Comparison of ENCODE assay signal across 22 cellular contexts in the genomic region with DNA sequence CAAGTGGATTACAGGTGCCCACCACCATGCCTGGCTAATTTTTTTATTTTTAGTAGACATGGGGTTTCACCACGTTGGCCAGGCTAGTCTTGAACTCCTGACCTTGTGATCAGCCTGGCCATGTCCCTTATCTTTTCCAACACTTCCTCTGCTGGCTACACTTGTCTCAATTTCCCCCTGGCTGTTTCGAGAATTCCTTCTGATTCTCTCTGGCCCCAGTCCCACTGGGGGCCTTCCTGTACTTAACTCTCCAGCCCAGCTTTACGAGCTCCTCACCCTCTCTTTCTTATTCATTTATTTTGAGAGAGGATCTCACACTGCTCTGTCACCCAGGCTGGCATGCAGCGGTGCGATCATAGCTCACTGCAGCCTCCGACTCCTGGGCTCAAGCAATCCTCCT.
"Had no signal": no experiment of that assay in that cellular context is flagged by ENCODE, and none has a peak within 500 bp of the region (broad histone marks: within the 10 kb centered on the region; RNA-seq: fewer than 3 reads in every experiment).

No MANE protein-coding gene starts in this region.

- H3K4me3 Mint-ChIP-seq: activated CD4-positive, alpha-beta T cell treated with anti-CD3 and anti-CD28 coated beads for 36 hours; activated CD8-positive, alpha-beta T cell treated with anti-CD3 and anti-CD28 coated beads for 36 hours; activated naive CD8-positive, alpha-beta T cell treated with anti-CD3 and anti-CD28 coated beads, Interleukin-2, amount 10 ng/mL, durations not matched to agents 7 days and 5 days; activated T-cell treated with anti-CD3 and anti-CD28 coated beads, Interleukin-2, amount 50 U/mL, for 72 hours; T-cell had no signal

- FAIRE-seq: RCC 7860 had no signal

- DNase-seq: activated CD4-positive, alpha-beta T cell treated with anti-CD3 and anti-CD28 coated beads for 36 hours; activated CD8-positive, alpha-beta memory T cell treated with anti-CD3 and anti-CD28 coated beads, Interleukin-2, amount 50 U/mL, for 4 hours; activated CD8-positive, alpha-beta T cell treated with anti-CD3 and anti-CD28 coated beads for 36 hours; activated naive CD4-positive, alpha-beta T cell treated with anti-CD3 and anti-CD28 coated beads, Interleukin-2, amount 50 U/mL, for 16 hours; activated naive CD8-positive, alpha-beta T cell treated with anti-CD3 and anti-CD28 coated beads, Interleukin-2, amount 10 ng/mL, durations not matched to agents 7 days and 5 days; activated T-cell treated with anti-CD3 and anti-CD28 coated beads, Interleukin-2, amount 50 U/mL, for 72 hours; anterior cingulate cortex; caudate nucleus; KG1; NCI-H1048; NCI-H187 treated with DMSO at 0.1 percent for 48 hours; NCI-H2081 treated with DMSO at 0.1 percent for 48 hours; NCI-H446; NCI-H524; SHP77 treated with DMSO at 0.1 percent for 48 hours; T-cell; T-helper 2 cell had no signal

- H3K9me3 Mint-ChIP-seq: activated CD8-positive, alpha-beta T cell treated with anti-CD3 and anti-CD28 coated beads for 36 hours; activated naive CD8-positive, alpha-beta T cell treated with anti-CD3 and anti-CD28 coated beads, Interleukin-2, amount 10 ng/mL, durations not matched to agents 7 days and 5 days; activated T-cell treated with anti-CD3 and anti-CD28 coated beads, Interleukin-2, amount 50 U/mL, for 72 hours; activated T-helper 2 cell treated with anti-CD3 and anti-CD28 coated beads, Interferon-gamma antibody, Interleukin-2, Interleukin-4, amounts not matched to agents 10 μg/mL and 5 μg/mL and 100 μg/mL, durations not matched to agents 14 hours and 24 hours and 36 hours; T-cell had no signal

- H3K27me3 Mint-ChIP-seq: activated CD4-positive, alpha-beta T cell treated with anti-CD3 and anti-CD28 coated beads for 36 hours; activated CD8-positive, alpha-beta T cell treated with anti-CD3 and anti-CD28 coated beads for 36 hours had no signal

- H3K9me3 ChIP-seq: adrenal gland, breast epithelium had no signal

- H3K27ac Mint-ChIP-seq: activated CD4-positive, alpha-beta T cell treated with anti-CD3 and anti-CD28 coated beads for 36 hours; activated CD8-positive, alpha-beta T cell treated with anti-CD3 and anti-CD28 coated beads for 36 hours; activated naive CD8-positive, alpha-beta T cell treated with anti-CD3 and anti-CD28 coated beads, Interleukin-2, amount 10 ng/mL, durations not matched to agents 7 days and 5 days; activated T-cell treated with anti-CD3 and anti-CD28 coated beads, Interleukin-2, amount 50 U/mL, for 72 hours; activated T-helper 2 cell treated with anti-CD3 and anti-CD28 coated beads, Interferon-gamma antibody, Interleukin-2, Interleukin-4, amounts not matched to agents 10 μg/mL and 5 μg/mL and 100 μg/mL, durations not matched to agents 14 hours and 24 hours and 36 hours; T-cell had no signal

- H3K36me3 Mint-ChIP-seq: activated naive CD8-positive, alpha-beta T cell treated with anti-CD3 and anti-CD28 coated beads, Interleukin-2, amount 10 ng/mL, durations not matched to agents 7 days and 5 days; T-cell had no signal

- H3K4me1 Mint-ChIP-seq: activated CD4-positive, alpha-beta T cell treated with anti-CD3 and anti-CD28 coated beads for 36 hours; activated naive CD8-positive, alpha-beta T cell treated with anti-CD3 and anti-CD28 coated beads, Interleukin-2, amount 10 ng/mL, durations not matched to agents 7 days and 5 days; T-cell had no signal

- H3K27ac ChIP-seq: breast epithelium, VCaP had no signal

- H3K4me1 ChIP-seq: breast epithelium had no signal

- H3K36me3 ChIP-seq: breast epithelium had no signal

- H3K27me3 ChIP-seq: adrenal gland, breast epithelium had no signal

- H3K4me3 ChIP-seq: adrenal gland, breast epithelium had no signal

- ATAC-seq: activated CD4-positive, alpha-beta T cell treated with anti-CD3 and anti-CD28 coated beads for 36 hours; activated CD8-positive, alpha-beta T cell treated with anti-CD3 and anti-CD28 coated beads for 36 hours; activated T-cell treated with anti-CD3 and anti-CD28 coated beads, Interleukin-2, amount 50 U/mL, for 72 hours; T-cell had no signal
